Comparison of ENCODE assay signal across 8 cellular contexts in the genomic region with DNA sequence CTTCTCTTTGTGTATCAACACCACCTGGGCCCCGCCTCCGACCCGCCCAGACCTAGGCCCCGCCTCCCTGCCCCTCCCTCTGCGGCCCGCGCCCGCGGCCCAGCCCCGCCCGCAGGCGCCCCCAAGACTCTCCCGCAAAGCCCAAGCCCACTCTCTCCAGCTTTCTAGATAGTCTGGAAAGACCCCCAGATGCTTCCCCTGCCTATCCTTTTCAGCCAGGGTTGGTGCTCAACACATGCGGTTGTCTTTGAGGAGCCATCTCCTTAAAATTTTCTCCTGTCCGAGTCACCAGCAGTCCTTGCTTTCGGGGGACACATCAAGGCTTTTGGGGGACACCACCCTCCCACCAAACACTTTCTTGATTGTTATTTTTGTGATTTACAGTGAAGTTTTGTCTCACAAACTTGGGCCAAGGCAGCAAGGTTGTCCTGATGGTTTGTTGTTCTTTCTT. TPM values are rescaled to one million over a fixed set of nuclear protein-coding genes. Genes with fewer than 3 reads are reported as not detected.
DNase-seq lines count a peak whose midpoint lies in the region; ATAC-seq and TF ChIP-seq lines count a peak whose summit lies in the region.

No MANE protein-coding gene starts in this region.

- no peak for TF ChIP-seq CTCF in CD8-positive, alpha-beta T cell (IDR thresholded peaks at IDR 0.05)
- TF ChIP-seq CTCF in MM.1S (IDR thresholded peaks at IDR 0.05; ENCODE audit: low read length) (no peak), coronary artery (IDR thresholded peaks at IDR 0.05) (no peak)

- peaks cover 43% of the 10 kb centered on the region for H3K36me3 Mint-ChIP-seq in CD8-positive, alpha-beta T cell
- H3K36me3 Mint-ChIP-seq in natural killer cell treated with Interleukin-12 subunit alpha and Interleukin-12 subunit beta and Interleukin-15 and Interleukin-18, amount 100 ng/mL, for 72 hours, result peaks cover 30% of the 10 kb centered on the region

- ATAC-seq in CD8-positive, alpha-beta T cell, result no peak
- no peak for ATAC-seq in natural killer cell treated with Interleukin-12 subunit alpha and Interleukin-12 subunit beta and Interleukin-15 and Interleukin-18, amount 100 ng/mL, for 72 hours
- no peak for ATAC-seq in GM19328 (IDR thresholded peaks at IDR 0.05; ENCODE audit: unreplicated experiment)

- H3F3A ChIP-seq in MM.1S (ENCODE audit: insufficient read depth, low read length), result peaks cover 32% of the 10 kb centered on the region

- intact Hi-C loops in CD8-positive, alpha-beta T cell (cut with DNase I, micrococcal nuclease), result loop anchor here (1.0 to 10.0 kb wide), 16 partner anchors 10 to 1442 kb away; a partner anchor contains a TSS

- H3K27me3 ChIP-seq in CD8-positive, alpha-beta T cell (ENCODE audit: insufficient read depth, low read length), result no peaks in the 10 kb centered on the region
- H3K27me3 ChIP-seq in MM.1S (replicated peaks; ENCODE audit: insufficient read depth, low read length), result no peaks in the 10 kb centered on the region

- H3K4me2 ChIP-seq in MM.1S (ENCODE audit: low read depth, low read length), result peak overlapping the region; percentile 97

- H3K4me1 ChIP-seq in CD8-positive, alpha-beta T cell (ENCODE audit: insufficient read depth, low read length), result peaks cover 36% of the 10 kb centered on the region
- peaks cover 30% of the 10 kb centered on the region for H3K4me1 ChIP-seq in MM.1S (ENCODE audit: low read length)

- CTCF ChIA-PET in CD8-positive, alpha-beta T cell (lab: Charles Lee), result no interaction called here

- no peak for DNase-seq in CD8-positive, alpha-beta T cell
- DNase-seq in MM.1S (no peak), coronary artery (ENCODE audit: low spot score) (peak; percentile 78), iPS-NIHi7 (ENCODE audit: extremely low spot score) (no peak), GF-D8 (lab: John Stamatoyannopoulos, UW) (no peak), DMS153 treated with DMSO at 0.1 percent for 48 hours (lab: John Stamatoyannopoulos, UW; ENCODE audit: unreplicated experiment) (no peak)
- DNase-seq in natural killer cell treated with Interleukin-12 subunit alpha and Interleukin-12 subunit beta and Interleukin-15 and Interleukin-18, amount 100 ng/mL, for 72 hours (ENCODE audit: low spot score), result no peak

- POLR2A ChIA-PET in CD8-positive, alpha-beta T cell (lab: Charles Lee), result interaction anchor here (1.0 to 4.5 kb wide), 4 partner anchors 10 to 156 kb away, joined by 4 to 36 read pairs (median 18); a partner anchor contains a TSS

- peak overlapping the region; percentile 93 for H3K27ac ChIP-seq in CD8-positive, alpha-beta T cell (ENCODE audit: low read depth, low read length)
- H3K27ac ChIP-seq in MM.1S (ENCODE audit: low read length) (peak overlapping the region; percentile 97; the same call in 1 of the 2 replicates), coronary artery (peak overlapping the region; percentile 95 to 99)

- peaks cover 47% of the 10 kb centered on the region for H3K79me2 ChIP-seq in MM.1S (ENCODE audit: low read length)

- no peaks in the 10 kb centered on the region for H3K9me2 ChIP-seq in MM.1S (replicated peaks; ENCODE audit: insufficient read depth, low read length)

- H3K9ac ChIP-seq in MM.1S (ENCODE audit: low read length), result peak overlapping the region; percentile 99

- peak overlapping the region; percentile 98 for H3K27ac Mint-ChIP-seq in CD8-positive, alpha-beta T cell
- peak overlapping the region; percentile 99 to 100 for H3K27ac Mint-ChIP-seq in natural killer cell treated with Interleukin-12 subunit alpha and Interleukin-12 subunit beta and Interleukin-15 and Interleukin-18, amount 100 ng/mL, for 72 hours

- H3K4me1 Mint-ChIP-seq in CD8-positive, alpha-beta T cell (ENCODE audit: low read depth), result peaks cover 47% of the 10 kb centered on the region
- peaks cover 49 to 54% of the 10 kb centered on the region in 2 donors for H3K4me1 Mint-ChIP-seq in natural killer cell treated with Interleukin-12 subunit alpha and Interleukin-12 subunit beta and Interleukin-15 and Interleukin-18, amount 100 ng/mL, for 72 hours (ENCODE audit: low read depth in 2 of 2)

- H2AFZ ChIP-seq in MM.1S (ENCODE audit: low read length), result peak overlapping the region; percentile 94

- H3K9me3 Mint-ChIP-seq in CD8-positive, alpha-beta T cell, result no peaks in the 10 kb centered on the region
- H3K9me3 Mint-ChIP-seq in natural killer cell treated with Interleukin-12 subunit alpha and Interleukin-12 subunit beta and Interleukin-15 and Interleukin-18, amount 100 ng/mL, for 72 hours, result no peaks in the 10 kb centered on the region

- peaks cover 3% of the 10 kb centered on the region; the same call in 1 of the 2 replicates for H4K20me1 ChIP-seq in MM.1S (ENCODE audit: insufficient read depth, low read length)

- peaks cover 22% of the 10 kb centered on the region for H3K36me3 ChIP-seq in CD8-positive, alpha-beta T cell (ENCODE audit: insufficient read depth, low read length)
- peaks cover 25% of the 10 kb centered on the region for H3K36me3 ChIP-seq in MM.1S (replicated peaks; ENCODE audit: insufficient read depth, low read length)

- H3K9me3 ChIP-seq in CD8-positive, alpha-beta T cell (ENCODE audit: low read length), result no peaks in the 10 kb centered on the region
- H3K9me3 ChIP-seq in MM.1S (replicated peaks; ENCODE audit: insufficient read depth, low read length), result no peaks in the 10 kb centered on the region

- H3K4me3 Mint-ChIP-seq in CD8-positive, alpha-beta T cell, result peak overlapping the region; percentile 89
- H3K4me3 Mint-ChIP-seq in natural killer cell treated with Interleukin-12 subunit alpha and Interleukin-12 subunit beta and Interleukin-15 and Interleukin-18, amount 100 ng/mL, for 72 hours, result peak overlapping the region; percentile 98

- H3K27me3 Mint-ChIP-seq in CD8-positive, alpha-beta T cell (ENCODE audit: low read depth), result no peaks in the 10 kb centered on the region
- no peaks in the 10 kb centered on the region for H3K27me3 Mint-ChIP-seq in natural killer cell treated with Interleukin-12 subunit alpha and Interleukin-12 subunit beta and Interleukin-15 and Interleukin-18, amount 100 ng/mL, for 72 hours

- peak overlapping the region; percentile 93 for H3K4me3 ChIP-seq in CD8-positive, alpha-beta T cell (ENCODE audit: low read depth, low read length)
- H3K4me3 ChIP-seq in MM.1S (ENCODE audit: low read length), result peak overlapping the region; percentile 96
- H3K4me3 ChIP-seq in coronary artery, result peak overlapping the region; percentile 90

RNA-seq across cellular contexts. Expression of a gene that starts 0.3 kb away (rescaled TPM):
- 100 to 1,000 TPM; 268 to 279 TPM for total RNA-seq in CD8-positive, alpha-beta T cell
- 100 to 1,000 TPM; 129 to 192 TPM for total RNA-seq in natural killer cell treated with Interleukin-12 subunit alpha and Interleukin-12 subunit beta and Interleukin-15 and Interleukin-18, amount 100 ng/mL, for 72 hours
